25 cellular contexts compared by ENCODE assay signal in the genomic region with DNA sequence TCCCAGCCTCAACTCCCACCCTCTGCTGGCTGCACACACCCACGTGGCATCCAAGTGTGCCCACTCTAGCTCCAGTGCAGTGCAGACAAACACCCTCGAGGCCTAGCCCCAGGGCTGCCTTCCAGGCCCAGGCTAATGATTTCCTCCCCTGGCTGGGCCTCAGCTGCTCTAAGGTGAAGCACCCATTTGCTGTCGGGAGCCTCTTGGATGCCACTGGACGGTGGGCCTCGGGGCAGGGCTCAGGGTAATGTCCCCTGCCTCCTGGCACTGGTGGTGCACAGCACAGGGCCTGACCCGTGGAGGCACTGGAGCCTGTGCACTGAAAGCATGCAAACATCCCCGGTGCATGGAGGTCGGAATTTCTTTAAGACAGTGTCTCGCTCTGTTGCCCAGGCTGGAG.
"Had no signal": no experiment of that assay in that cellular context is flagged by ENCODE, and none has a peak within 500 bp of the region (broad histone marks: within the 10 kb centered on the region; RNA-seq: fewer than 3 reads in every experiment).

No MANE protein-coding gene starts in this region.

- ATAC-seq: left cardiac atrium; left lobe of liver; left ventricle myocardium superior; lower lobe of right lung; naive thymus-derived CD8-positive, alpha-beta T cell; right lobe of liver; stimulated activated memory B cell treated with anti-CD40 and anti-IgM and Interleukin-4, amounts not matched to agents 10 μg/mL and 1 μg/mL and 100 μg/mL, for 72 hours; stimulated activated naive CD8-positive, alpha-beta T cell treated with anti-CD3 and anti-CD28 coated beads, Interleukin-15, amount 100 ng/mL, for 72 hours had no signal

- H3K36me3 ChIP-seq: lower lobe of right lung, neutrophil, ovary, right atrium auricular region, right lobe of liver, tibial nerve, vagina had no signal

- H3K4me3 Mint-ChIP-seq: naive thymus-derived CD8-positive, alpha-beta T cell; nephron; neural crest cell; stimulated activated memory B cell treated with anti-CD40 and anti-IgM and Interleukin-4, amounts not matched to agents 10 μg/mL and 1 μg/mL and 100 μg/mL, for 72 hours; stimulated activated naive CD8-positive, alpha-beta T cell treated with anti-CD3 and anti-CD28 coated beads, Interleukin-15, amount 100 ng/mL, for 72 hours; type B pancreatic cell had no signal

- H3K4me1 Mint-ChIP-seq: nephron; neural crest cell; stimulated activated memory B cell treated with anti-CD40 and anti-IgM and Interleukin-4, amounts not matched to agents 10 μg/mL and 1 μg/mL and 100 μg/mL, for 72 hours; stimulated activated naive CD8-positive, alpha-beta T cell treated with anti-CD3 and anti-CD28 coated beads, Interleukin-15, amount 100 ng/mL, for 72 hours had no signal

- DNase-seq: hippocampal formation; kidney glomerular epithelial cell; left cardiac atrium; left ventricle myocardium superior; lower lobe of right lung; mammary epithelial cell; mesenchymal stem cell; occipital lobe; ovary; stimulated activated naive CD4-positive, alpha-beta T cell treated with Interleukin-2 at 50 U/mL for 16 hours; stimulated activated naive CD8-positive, alpha-beta T cell treated with anti-CD3 and anti-CD28 coated beads, Interleukin-15, amount 100 ng/mL, for 72 hours; substantia nigra had no signal

- H3K27me3 Mint-ChIP-seq: progenitor cell of endocrine pancreas, type B pancreatic cell had no signal

- H3K4me1 ChIP-seq: lower lobe of right lung, right atrium auricular region, right lobe of liver, tibial nerve, vagina had no signal

- H3K27ac Mint-ChIP-seq: nephron; progenitor cell of endocrine pancreas; stimulated activated memory B cell treated with anti-CD40 and anti-IgM and Interleukin-4, amounts not matched to agents 10 μg/mL and 1 μg/mL and 100 μg/mL, for 72 hours; type B pancreatic cell had no signal

- H3K9me3 Mint-ChIP-seq: naive thymus-derived CD8-positive, alpha-beta T cell; stimulated activated memory B cell treated with anti-CD40 and anti-IgM and Interleukin-4, amounts not matched to agents 10 μg/mL and 1 μg/mL and 100 μg/mL, for 72 hours; stimulated activated naive CD8-positive, alpha-beta T cell treated with anti-CD3 and anti-CD28 coated beads, Interleukin-15, amount 100 ng/mL, for 72 hours had no signal

- H3K4me3 ChIP-seq: lower lobe of right lung, ovary, right atrium auricular region, right lobe of liver, skin epidermis, tibial nerve, vagina had no signal

- H3K9me3 ChIP-seq: lower lobe of right lung, neutrophil, ovary, right atrium auricular region, right lobe of liver, tibial nerve, vagina had no signal

- H3K27me3 ChIP-seq: neutrophil, ovary, right atrium auricular region, right lobe of liver, tibial nerve, vagina had no signal

- H3K36me3 Mint-ChIP-seq: naive thymus-derived CD8-positive, alpha-beta T cell; stimulated activated memory B cell treated with anti-CD40 and anti-IgM and Interleukin-4, amounts not matched to agents 10 μg/mL and 1 μg/mL and 100 μg/mL, for 72 hours; type B pancreatic cell had no signal

- H3K27ac ChIP-seq: lower lobe of right lung, neutrophil, ovary, right atrium auricular region, right lobe of liver, skin epidermis, tibial nerve, vagina had no signal
